26 cellular contexts compared by ENCODE assay signal in genomic region chr16:554297-554621, GRCh38. TPM values are rescaled to one million over a fixed set of nuclear protein-coding genes. Genes with fewer than 3 reads are reported as not detected.
"Had no signal": no experiment of that assay in that cellular context is flagged by ENCODE, and none has a peak within 500 bp of the region (broad histone marks: within the 10 kb centered on the region; RNA-seq: fewer than 3 reads in every experiment).

No MANE protein-coding gene starts in this region.

- H3K9me3 ChIP-seq: colonic mucosa, lower lobe of right lung, sigmoid colon, spleen had no signal

- H3K4me1 Mint-ChIP-seq: naive thymus-derived CD4-positive, alpha-beta T cell; WTC11 had no signal

- H3K4me3 Mint-ChIP-seq: activated naive CD8-positive, alpha-beta T cell; activated T-cell treated with anti-CD3 and anti-CD28 coated beads, Interleukin-2, amount 50 U/mL, for 4 hours; naive thymus-derived CD4-positive, alpha-beta T cell; WTC11 had no signal

- DNase-seq: activated CD8-positive, alpha-beta memory T cell treated with anti-CD3 and anti-CD28 coated beads for 24 hours; activated CD8-positive, alpha-beta memory T cell treated with anti-CD3 and anti-CD28 coated beads, Interleukin-2, amount 50 U/mL, for 48 hours; activated naive CD4-positive, alpha-beta T cell; activated T-cell treated with anti-CD3 and anti-CD28 coated beads, Interleukin-2, amount 50 U/mL, for 4 hours; colonic mucosa; lower lobe of right lung; naive thymus-derived CD4-positive, alpha-beta T cell; occipital lobe; posterior cingulate gyrus; sigmoid colon; spleen; stimulated activated CD4-positive, alpha-beta T cell treated with anti-CD3 and anti-CD28 coated beads, Interleukin-4, amount 100 ng/mL, for 1 hour; stimulated activated naive CD4-positive, alpha-beta T cell; T-helper 1 cell had no signal

- H3K27ac Mint-ChIP-seq: activated naive CD8-positive, alpha-beta T cell; activated T-helper 2 cell treated with anti-CD3 and anti-CD28 coated beads, Interferon-gamma antibody, Interleukin-2, Interleukin-4, amounts not matched to agents 10 μg/mL and 5 μg/mL and 100 μg/mL, durations not matched to agents 14 hours and 24 hours and 36 hours; naive thymus-derived CD4-positive, alpha-beta T cell; WTC11 had no signal

- FAIRE-seq: bronchial epithelial cell, keratinocyte, TTC549 had no signal

- H3K36me3 Mint-ChIP-seq: activated naive CD8-positive, alpha-beta T cell; naive thymus-derived CD4-positive, alpha-beta T cell; WTC11 had no signal

- ATAC-seq: activated T-cell treated with anti-CD3 and anti-CD28 coated beads, Interleukin-2, amount 50 U/mL, for 4 hours; left lobe of liver; lower lobe of right lung; naive thymus-derived CD4-positive, alpha-beta T cell; SK-N-SH treated with all-trans-retinoic acid at 6 μM for 48 hours; WTC11 had no signal

- H3K4me1 ChIP-seq: colonic mucosa, lower lobe of right lung, sigmoid colon had no signal

- H3K9me3 Mint-ChIP-seq: activated T-cell treated with anti-CD3 and anti-CD28 coated beads, Interleukin-2, amount 50 U/mL, for 4 hours; activated T-helper 2 cell treated with anti-CD3 and anti-CD28 coated beads, Interferon-gamma antibody, Interleukin-2, Interleukin-4, amounts not matched to agents 10 μg/mL and 5 μg/mL and 100 μg/mL, durations not matched to agents 14 hours and 24 hours and 36 hours; naive thymus-derived CD4-positive, alpha-beta T cell; WTC11 had no signal

- H3K4me3 ChIP-seq: colonic mucosa, lower lobe of right lung, sigmoid colon had no signal

- H3K27ac ChIP-seq: colonic mucosa, lower lobe of right lung, sigmoid colon had no signal

RNA-seq across cellular contexts. Expression of gene PRR35, which starts 5.9 kb away (rescaled TPM):
- total RNA-seq: activated T-helper 2 cell treated with anti-CD3 and anti-CD28 coated beads, Interferon-gamma antibody, Interleukin-2, Interleukin-4, amounts not matched to agents 10 μg/mL and 5 μg/mL and 100 μg/mL, durations not matched to agents 14 hours and 24 hours and 36 hours; bronchial epithelial cell; colonic mucosa; epithelial cell of proximal tubule; fibroblast of lung; left lobe of liver; lower lobe of right lung; mesenteric fat pad; naive thymus-derived CD4-positive, alpha-beta T cell; occipital lobe; sigmoid colon; spleen; urinary bladder had no signal
- polyA plus RNA-seq: fibroblast of lung; keratinocyte; naive thymus-derived CD4-positive, alpha-beta T cell; sigmoid colon; spleen; urinary bladder had no signal
